Comparison of ENCODE assay signal across 8 cellular contexts in genomic region chr1:181104042-181104789, GRCh38. TPM values are rescaled to one million over a fixed set of nuclear protein-coding genes. Genes with fewer than 3 reads are reported as not detected.
A peak's percentile ranks its signal among the peaks of the same experiment; 100 is the strongest.
DNase-seq lines count a peak whose midpoint lies in the region; ATAC-seq and TF ChIP-seq lines count a peak whose summit lies in the region.

No MANE protein-coding gene starts in this region.

- H3K4me3 ChIP-seq in CD4-positive, alpha-beta memory T cell (ENCODE audit: low read length in 2 of 2), result peak overlapping the region; percentile 25 to 76
- H3K4me3 ChIP-seq in right cardiac atrium (ENCODE audit: low read length) (peak overlapping the region; percentile 48), smooth muscle cell (peak overlapping the region; percentile 84)

- no peak for TF ChIP-seq CTCF in smooth muscle cell (IDR thresholded peaks at IDR 0.05; ENCODE audit: borderline replicate concordance, insufficient read depth, poor library complexity, severe bottlenecking)

- H3K27me3 ChIP-seq in CD4-positive, alpha-beta memory T cell (ENCODE audit: insufficient read depth, low read length), result no peaks in the 10 kb centered on the region
- H3K27me3 ChIP-seq in right cardiac atrium (ENCODE audit: control insufficient read depth, insufficient read depth) (no peaks in the 10 kb centered on the region), smooth muscle cell (ENCODE audit: low read depth) (no peaks in the 10 kb centered on the region)

- peaks cover 68% of the 10 kb centered on the region for H3K4me1 ChIP-seq in CD4-positive, alpha-beta memory T cell (ENCODE audit: insufficient read depth, low read length)
- H3K4me1 ChIP-seq in right cardiac atrium (ENCODE audit: control insufficient read depth, insufficient read depth, low read length) (peaks cover 5% of the 10 kb centered on the region), smooth muscle cell (ENCODE audit: low read depth) (peaks cover 53% of the 10 kb centered on the region)

- no peaks in the 10 kb centered on the region for H3K79me2 ChIP-seq in smooth muscle cell (ENCODE audit: low read depth)

- H3F3A ChIP-seq in smooth muscle cell (ENCODE audit: low read depth), result peaks cover 21% of the 10 kb centered on the region

- peaks cover 0 to 3% of the 10 kb centered on the region in 2 donors for H3K36me3 Mint-ChIP-seq in CD4-positive, alpha-beta memory T cell
- peaks cover 3% of the 10 kb centered on the region for H3K36me3 Mint-ChIP-seq in activated T-helper 1 cell treated with anti-CD3 and anti-CD28 coated beads, Interleukin-12 subunit alpha, Interleukin-12 subunit beta, Interleukin-2, Interleukin-4 antibody, amounts not matched to agents 30 ng/mL and 10 ng/mL and 1 ng/mL, durations not matched to agents 14 hours and 24 hours and 36 hours (ENCODE audit: low read depth)

- no peaks in the 10 kb centered on the region for H3K36me3 ChIP-seq in CD4-positive, alpha-beta memory T cell (ENCODE audit: insufficient read depth, low read length)
- H3K36me3 ChIP-seq in smooth muscle cell (ENCODE audit: low read depth), result no peaks in the 10 kb centered on the region

- peak overlapping the region; percentile 99 for H3K4me2 ChIP-seq in smooth muscle cell

- H3K9me3 Mint-ChIP-seq in CD4-positive, alpha-beta memory T cell, result no peaks in the 10 kb centered on the region
- peaks cover 3% of the 10 kb centered on the region for H3K9me3 Mint-ChIP-seq in activated T-helper 1 cell treated with anti-CD3 and anti-CD28 coated beads, Interleukin-12 subunit alpha, Interleukin-12 subunit beta, Interleukin-2, Interleukin-4 antibody, amounts not matched to agents 30 ng/mL and 10 ng/mL and 1 ng/mL, durations not matched to agents 14 hours and 24 hours and 36 hours

- POLR2A ChIA-PET in CD4-positive, alpha-beta memory T cell (lab: Charles Lee; ENCODE audit: partially characterized antibody), result interaction anchor here (0.7 to 14.7 kb wide), 17 partner anchors 10 to 602 kb away, joined by 3 to 508 read pairs (median 9); partner anchors contain the start of genes IER5, MR1, STX6 and XPR1

- H3K4me3 Mint-ChIP-seq in CD4-positive, alpha-beta memory T cell, result peak overlapping the region; percentile 79 to 92 (median 86)
- H3K4me3 Mint-ChIP-seq in activated T-helper 1 cell treated with anti-CD3 and anti-CD28 coated beads, Interleukin-12 subunit alpha, Interleukin-12 subunit beta, Interleukin-2, Interleukin-4 antibody, amounts not matched to agents 30 ng/mL and 10 ng/mL and 1 ng/mL, durations not matched to agents 14 hours and 24 hours and 36 hours, result peak overlapping the region; percentile 81

- peak in 1 of 5 donors; percentile 32 for DNase-seq in CD4-positive, alpha-beta memory T cell
- DNase-seq in activated T-helper 1 cell treated with anti-CD3 and anti-CD28 coated beads, Interleukin-12 subunit alpha, Interleukin-12 subunit beta, Interleukin-2, Interleukin-4 antibody, amounts not matched to agents 30 ng/mL and 10 ng/mL and 1 ng/mL, durations not matched to agents 14 hours and 24 hours and 36 hours (ENCODE audit: low spot score), result no peak
- no peak for DNase-seq in right cardiac atrium
- DNase-seq in smooth muscle cell (lab: John Stamatoyannopoulos, UW; ENCODE audit: unreplicated experiment), result no peak
- no peak for DNase-seq in iPS-NIHi11 (ENCODE audit: low spot score)
- DNase-seq in epidermal melanocyte (ENCODE audit: insufficient read length, low spot score), result no peak

- no peaks in the 10 kb centered on the region for H3K9me3 ChIP-seq in CD4-positive, alpha-beta memory T cell (ENCODE audit: control insufficient read depth in 1 of 2, low read length in 2 of 2)
- H3K9me3 ChIP-seq in right cardiac atrium (ENCODE audit: control insufficient read depth, low read length) (no peaks in the 10 kb centered on the region), smooth muscle cell (replicated peaks; ENCODE audit: low read depth) (no peaks in the 10 kb centered on the region)

- H3K27me3 Mint-ChIP-seq in CD4-positive, alpha-beta memory T cell, result no peaks in the 10 kb centered on the region
- H3K27me3 Mint-ChIP-seq in activated T-helper 1 cell treated with anti-CD3 and anti-CD28 coated beads, Interleukin-12 subunit alpha, Interleukin-12 subunit beta, Interleukin-2, Interleukin-4 antibody, amounts not matched to agents 30 ng/mL and 10 ng/mL and 1 ng/mL, durations not matched to agents 14 hours and 24 hours and 36 hours (ENCODE audit: insufficient read depth), result peaks cover 29% of the 10 kb centered on the region

- peak overlapping the region; percentile 92 to 96 (median 94) for H3K27ac Mint-ChIP-seq in CD4-positive, alpha-beta memory T cell
- H3K27ac Mint-ChIP-seq in activated T-helper 1 cell treated with anti-CD3 and anti-CD28 coated beads, Interleukin-12 subunit alpha, Interleukin-12 subunit beta, Interleukin-2, Interleukin-4 antibody, amounts not matched to agents 30 ng/mL and 10 ng/mL and 1 ng/mL, durations not matched to agents 14 hours and 24 hours and 36 hours, result peak overlapping the region; percentile 55

- H3K27ac ChIP-seq in CD4-positive, alpha-beta memory T cell (ENCODE audit: low read depth, low read length), result peak overlapping the region; percentile 79
- peak overlapping the region; percentile 28 for H3K27ac ChIP-seq in right cardiac atrium (ENCODE audit: low read length)
- peak overlapping the region; percentile 93 for H3K27ac ChIP-seq in smooth muscle cell (ENCODE audit: low read depth)

- CTCF ChIA-PET in CD4-positive, alpha-beta memory T cell (lab: Charles Lee; ENCODE audit: partially characterized antibody), result interaction anchor here (1.0 to 6.7 kb wide), 5 partner anchors 14 to 71 kb away, joined by 4 to 75 read pairs (median 5); partner anchors contain the start of genes IER5 and MR1

- H3K4me1 Mint-ChIP-seq in CD4-positive, alpha-beta memory T cell, result peaks cover 43 to 83% (median 62%) of the 10 kb centered on the region in 4 donors
- H3K4me1 Mint-ChIP-seq in activated T-helper 1 cell treated with anti-CD3 and anti-CD28 coated beads, Interleukin-12 subunit alpha, Interleukin-12 subunit beta, Interleukin-2, Interleukin-4 antibody, amounts not matched to agents 30 ng/mL and 10 ng/mL and 1 ng/mL, durations not matched to agents 14 hours and 24 hours and 36 hours (ENCODE audit: low read depth), result peaks cover 78% of the 10 kb centered on the region

- peak overlapping the region; percentile 65 for H2AFZ ChIP-seq in smooth muscle cell (ENCODE audit: low read depth)

- H4K20me1 ChIP-seq in smooth muscle cell (ENCODE audit: low read depth), result no peaks in the 10 kb centered on the region

- WGBS in right cardiac atrium, result 26% methylated on average over 17 of the region's 17 CpGs
- 15% methylated on average over 17 of the region's 17 CpGs for WGBS in smooth muscle cell (ENCODE audit: low lambda C conversion rate)

- intact Hi-C loops in CD4-positive, alpha-beta memory T cell (cut with micrococcal nuclease), result loop anchor here (2.0 to 10.0 kb wide), 2 partner anchors 39 to 1149 kb away; partner anchors contain the start of gene CEP350
- intact Hi-C loops in activated T-helper 1 cell treated with anti-CD3 and anti-CD28 coated beads, Interleukin-12 subunit alpha, Interleukin-12 subunit beta, Interleukin-2, Interleukin-4 antibody, amounts not matched to agents 30 ng/mL and 10 ng/mL and 1 ng/mL, durations not matched to agents 14 hours and 24 hours and 36 hours (cut with micrococcal nuclease), result loop anchor here (1.0 to 10.0 kb wide), 2 partner anchors 38 to 1219 kb away; partner anchors contain the start of gene TOR1AIP1
- intact Hi-C loops in right cardiac atrium (cut with DNase I), result no loop called here

- peak; percentile 7 for ATAC-seq in HG02870 (IDR thresholded peaks at IDR 0.05; ENCODE audit: unreplicated experiment)
- ATAC-seq in right cardiac atrium, result peak; percentile 22
- ATAC-seq in GM21737 (IDR thresholded peaks at IDR 0.05; ENCODE audit: unreplicated experiment), result no peak

- H3K9ac ChIP-seq in smooth muscle cell (ENCODE audit: low read depth), result peak overlapping the region; percentile 92

RNA-seq across cellular contexts. Expression of gene IER5, which starts 15.7 kb away (rescaled TPM):
- 10 to 100 TPM; 28.0 to 29.3 TPM for total RNA-seq in CD4-positive, alpha-beta memory T cell
- polyA plus RNA-seq in CD4-positive, alpha-beta memory T cell, result 10 to 100 TPM; 11.0 to 18.9 TPM
- 59.4 and 61.5 TPM in 2 replicates for total RNA-seq in activated T-helper 1 cell treated with anti-CD3 and anti-CD28 coated beads, Interleukin-12 subunit alpha, Interleukin-12 subunit beta, Interleukin-2, Interleukin-4 antibody, amounts not matched to agents 30 ng/mL and 10 ng/mL and 1 ng/mL, durations not matched to agents 14 hours and 24 hours and 36 hours
- total RNA-seq in right cardiac atrium (10 to 100 TPM; 21.9 to 32.6 (median 28.2) TPM), smooth muscle cell (32.6 and 35.1 TPM in 2 replicates)
- polyA plus RNA-seq in right cardiac atrium (63.8 TPM), smooth muscle cell (39.9 and 56.2 TPM in 2 replicates)

Comparison
In these comparisons a context has a peak if more than half of its experiments do, and no peak if none do; other contexts are left out.
1. H3K27ac ChIP-seq: peak in every context shown above with its lines; median percentile 93 in smooth muscle cell; 79 in CD4-positive, alpha-beta memory T cell; 28 in right cardiac atrium.
2. intact Hi-C loops: an anchor here in CD4-positive, alpha-beta memory T cell (2.0 to 10.0 kb wide) and activated T-helper 1 cell treated with anti-CD3 and anti-CD28 coated beads, Interleukin-12 subunit alpha, Interleukin-12 subunit beta, Interleukin-2, Interleukin-4 antibody, amounts not matched to agents 30 ng/mL and 10 ng/mL and 1 ng/mL, durations not matched to agents 14 hours and 24 hours and 36 hours (1.0 to 10.0 kb wide); none called in right cardiac atrium.